ENCODE assay signal across 11 cellular contexts in genomic region chr20:50642288-50642803, GRCh38. TPM values are rescaled to one million over a fixed set of nuclear protein-coding genes. Genes with fewer than 3 reads are reported as not detected.
DNase-seq lines count a peak whose midpoint lies in the region; TF ChIP-seq lines count a peak whose summit lies in the region.
"Had no signal": no experiment of that assay in that cellular context is flagged by ENCODE, and none has a peak within 500 bp of the region (broad histone marks: within the 10 kb centered on the region; RNA-seq: fewer than 3 reads in every experiment).

No MANE protein-coding gene starts in this region.

- H3K4me2 ChIP-seq in parathyroid adenoma (ENCODE audit: low read length) (no peak overlapping the region), Karpas-422 (ENCODE audit: low read depth, low read length, poor library complexity, severe bottlenecking) (no peak overlapping the region)

- intact Hi-C loops in dendritic cell treated with granulocyte-macrophage colony-stimulating factor and Interleukin-4, amounts not matched to agents 40 ng/mL and 50 ng/mL, for 4 days (cut with micrococcal nuclease): no loop called here

- peak overlapping the region; percentile 5 for H3K27ac ChIP-seq in parathyroid adenoma
- no peak overlapping the region for H3K27ac ChIP-seq in Karpas-422 (ENCODE audit: low read length)

- H3K9me3 Mint-ChIP-seq in dendritic cell treated with granulocyte-macrophage colony-stimulating factor and Interleukin-4, amounts not matched to agents 40 ng/mL and 50 ng/mL, for 4 days: no peaks in the 10 kb centered on the region
- H3K9me3 Mint-ChIP-seq: CD4-positive, alpha-beta T cell had no signal

- peaks cover 5% of the 10 kb centered on the region for H3K4me1 ChIP-seq in parathyroid adenoma
- H3K4me1 ChIP-seq in Karpas-422 (ENCODE audit: low read length): no peaks in the 10 kb centered on the region

- no peaks in the 10 kb centered on the region for H3K9me2 ChIP-seq in Karpas-422 (replicated peaks; ENCODE audit: insufficient read depth, low read length)

- H3K9me3 ChIP-seq in parathyroid adenoma (ENCODE audit: control insufficient read depth, low read length) (no peaks in the 10 kb centered on the region), Karpas-422 (ENCODE audit: low read length) (peaks cover 5% of the 10 kb centered on the region)

- no peak overlapping the region for H3K4me3 Mint-ChIP-seq in dendritic cell treated with granulocyte-macrophage colony-stimulating factor and Interleukin-4, amounts not matched to agents 40 ng/mL and 50 ng/mL, for 4 days
- H3K4me3 Mint-ChIP-seq: activated naive CD4-positive, alpha-beta T cell treated with anti-CD3 and anti-CD28 coated beads, Interleukin-2, amount 10 ng/mL, durations not matched to agents 7 days and 5 days; CD4-positive, alpha-beta T cell; naive thymus-derived CD4-positive, alpha-beta T cell had no signal

- H3K79me2 ChIP-seq in parathyroid adenoma (no peaks in the 10 kb centered on the region), Karpas-422 (ENCODE audit: low read length) (no peaks in the 10 kb centered on the region)

- H4K20me1 ChIP-seq in Karpas-422 (ENCODE audit: insufficient read depth, low read depth, low read length): no peaks in the 10 kb centered on the region

- no peaks in the 10 kb centered on the region for H3K36me3 ChIP-seq in parathyroid adenoma (ENCODE audit: control insufficient read depth, insufficient read depth, low read length)
- no peaks in the 10 kb centered on the region for H3K36me3 ChIP-seq in Karpas-422 (ENCODE audit: insufficient read depth, low read length)

- peak overlapping the region; percentile 67 for H3K27ac Mint-ChIP-seq in dendritic cell treated with granulocyte-macrophage colony-stimulating factor and Interleukin-4, amounts not matched to agents 40 ng/mL and 50 ng/mL, for 4 days
- H3K27ac Mint-ChIP-seq: activated naive CD4-positive, alpha-beta T cell treated with anti-CD3 and anti-CD28 coated beads, Interleukin-2, amount 10 ng/mL, durations not matched to agents 7 days and 5 days; CD4-positive, alpha-beta T cell had no signal

- H3K4me3 ChIP-seq in parathyroid adenoma (ENCODE audit: low read depth, low read length) (no peak overlapping the region), Karpas-422 (ENCODE audit: low read length) (no peak overlapping the region)

- H3K9ac ChIP-seq in parathyroid adenoma (no peak overlapping the region), Karpas-422 (ENCODE audit: low read length) (no peak overlapping the region)

- TF ChIP-seq CTCF in parathyroid adenoma (IDR thresholded peaks at IDR 0.05): no peak

- no peaks in the 10 kb centered on the region for H3K27me3 ChIP-seq in parathyroid adenoma (ENCODE audit: control insufficient read depth, insufficient read depth, low read length)
- no peaks in the 10 kb centered on the region for H3K27me3 ChIP-seq in Karpas-422 (ENCODE audit: low read length)

- H2AFZ ChIP-seq in parathyroid adenoma (no peak overlapping the region), Karpas-422 (ENCODE audit: low read length) (no peak overlapping the region)

- peaks cover 4% of the 10 kb centered on the region for H3K27me3 Mint-ChIP-seq in dendritic cell treated with granulocyte-macrophage colony-stimulating factor and Interleukin-4, amounts not matched to agents 40 ng/mL and 50 ng/mL, for 4 days
- H3K27me3 Mint-ChIP-seq: CD4-positive, alpha-beta T cell had no signal

- no peaks in the 10 kb centered on the region for H3K36me3 Mint-ChIP-seq in dendritic cell treated with granulocyte-macrophage colony-stimulating factor and Interleukin-4, amounts not matched to agents 40 ng/mL and 50 ng/mL, for 4 days (ENCODE audit: low read depth)
- H3K36me3 Mint-ChIP-seq: activated naive CD4-positive, alpha-beta T cell treated with anti-CD3 and anti-CD28 coated beads, Interleukin-2, amount 10 ng/mL, durations not matched to agents 7 days and 5 days; naive thymus-derived CD4-positive, alpha-beta T cell had no signal

- DNase-seq in ELR (ENCODE audit: low read depth) (peak; percentile 22), NCI-H82 (lab: John Stamatoyannopoulos, UW) (peak; percentile 99), Karpas-422 (no peak), DMS153 (lab: John Stamatoyannopoulos, UW) (no peak), dermis blood vessel endothelial cell (no peak), SW 1271 (lab: John Stamatoyannopoulos, UW) (no peak)
- DNase-seq: activated naive CD4-positive, alpha-beta T cell treated with anti-CD3 and anti-CD28 coated beads, Interleukin-2, amount 10 ng/mL, durations not matched to agents 7 days and 5 days; CD4-positive, alpha-beta T cell; naive thymus-derived CD4-positive, alpha-beta T cell had no signal

- peaks cover 20% of the 10 kb centered on the region for H3K4me1 Mint-ChIP-seq in dendritic cell treated with granulocyte-macrophage colony-stimulating factor and Interleukin-4, amounts not matched to agents 40 ng/mL and 50 ng/mL, for 4 days (ENCODE audit: low read depth)
- H3K4me1 Mint-ChIP-seq: activated naive CD4-positive, alpha-beta T cell treated with anti-CD3 and anti-CD28 coated beads, Interleukin-2, amount 10 ng/mL, durations not matched to agents 7 days and 5 days had no signal

RNA-seq across cellular contexts. Expression of gene RIPOR3, which starts 49.0 kb away (rescaled TPM):
- not detected in 2 replicates for total RNA-seq in Karpas-422 (2014; rRNA removed; shearing (Covaris generic); ENCODE audit: low replicate concordance)
- 0.68 TPM in 1 of 2 replicates, not detected in the other for total RNA-seq in dermis blood vessel endothelial cell
- total RNA-seq: CD4-positive, alpha-beta T cell had no signal

Comparison
In these comparisons a context has a peak if more than half of its experiments do, and no peak if none do; other contexts are left out.
1. DNase-seq: peak in ELR (single experiment) and NCI-H82 (single experiment); none in Karpas-422 (single experiment), DMS153 (single experiment), dermis blood vessel endothelial cell (single experiment) and SW 1271 (0 of 2).